12 cellular contexts compared by ENCODE assay signal in genomic region chr5:126395198-126395597, GRCh38. TPM values are rescaled to one million over a fixed set of nuclear protein-coding genes. Genes with fewer than 3 reads are reported as not detected.
DNase-seq lines count a peak whose midpoint lies in the region; ATAC-seq and TF ChIP-seq lines count a peak whose summit lies in the region.
"Had no signal": no experiment of that assay in that cellular context is flagged by ENCODE, and none has a peak within 500 bp of the region (broad histone marks: within the 10 kb centered on the region; RNA-seq: fewer than 3 reads in every experiment).

No MANE protein-coding gene starts in this region.

- H3K4me3 Mint-ChIP-seq in CD14-positive monocyte, result no peak overlapping the region
- H3K4me3 Mint-ChIP-seq: activated CD4-positive, alpha-beta memory T cell treated with anti-CD3 and anti-CD28 coated beads, Interleukin-2, amount 10 ng/mL, durations not matched to agents 7 days and 5 days had no signal

- CTCF ChIA-PET in SK-N-SH (lab: Yijun Ruan, JAX), result no interaction called here

- H3K36me3 ChIP-seq in SK-N-SH (replicated peaks in 1 of 2; ENCODE audit: control insufficient read depth in 1 of 2, insufficient read depth in 2 of 2, low read length in 1 of 2) (no peaks in the 10 kb centered on the region), left lung (no peaks in the 10 kb centered on the region)
- H3K36me3 ChIP-seq: cardiac muscle cell, MG63 had no signal

- H3K79me2 ChIP-seq in SK-N-SH (ENCODE audit: insufficient read depth), result no peaks in the 10 kb centered on the region
- H3K79me2 ChIP-seq: parathyroid adenoma had no signal

- H3K4me2 ChIP-seq in SK-N-SH, result no peak overlapping the region

- H3K27me3 Mint-ChIP-seq in CD14-positive monocyte (ENCODE audit: low read depth in 3 of 3), result peaks cover 2 to 5% (median 2%) of the 10 kb centered on the region in 3 donors

- ATAC-seq in left lung (peak; percentile 21), HG02870 (IDR thresholded peaks at IDR 0.05; ENCODE audit: unreplicated experiment) (no peak)

- WGBS in SK-N-SH (ENCODE audit: low lambda C conversion rate), result 35% methylated on average over 2 of the region's 2 CpGs

- H3K4me3 ChIP-seq in SK-N-SH (ENCODE audit: low read depth in 2 of 2, low read length in 1 of 2), result no peak overlapping the region
- no peak overlapping the region for H3K4me3 ChIP-seq in epithelial cell of esophagus (ENCODE audit: low read length)
- no peak overlapping the region for H3K4me3 ChIP-seq in left lung
- H3K4me3 ChIP-seq: cardiac muscle cell, MG63 had no signal

- POLR2A ChIA-PET in SK-N-SH (lab: Yijun Ruan, JAX), result no interaction called here

- H3K9ac ChIP-seq in SK-N-SH, result no peak overlapping the region
- H3K9ac ChIP-seq: parathyroid adenoma had no signal

- H3K27me3 ChIP-seq in SK-N-SH (ENCODE audit: insufficient read depth) (no peaks in the 10 kb centered on the region), left lung (no peaks in the 10 kb centered on the region)
- H3K27me3 ChIP-seq: cardiac muscle cell, MG63 had no signal

- no peaks in the 10 kb centered on the region for H3F3A ChIP-seq in SK-N-SH (replicated peaks; ENCODE audit: insufficient read depth)

- H3K4me1 ChIP-seq in SK-N-SH (ENCODE audit: control insufficient read depth in 1 of 2, insufficient read depth in 2 of 2, low read depth in 1 of 2, low read length in 1 of 2) (no peaks in the 10 kb centered on the region), left lung (no peaks in the 10 kb centered on the region)
- H3K4me1 ChIP-seq: parathyroid adenoma had no signal

- H3K27ac ChIP-seq in SK-N-SH (ENCODE audit: low read depth in 2 of 2, low read length in 1 of 2) (peak overlapping the region; percentile 41 to 54; a peak in 3 of 4 replicates), left lung (no peak overlapping the region)
- H3K27ac ChIP-seq: cardiac muscle cell, parathyroid adenoma had no signal

- no peaks in the 10 kb centered on the region for H4K20me1 ChIP-seq in SK-N-SH (ENCODE audit: insufficient read depth)

- TF ChIP-seq RAD21 in SK-N-SH (IDR thresholded peaks at IDR 0.05; ENCODE audit: low read length), result no peak

- no peak for TF ChIP-seq CTCF in SK-N-SH (IDR thresholded peaks at IDR 0.05)
- no peak for TF ChIP-seq CTCF in epithelial cell of esophagus (IDR thresholded peaks at IDR 0.05; ENCODE audit: insufficient read depth, low read depth, low read length, missing control alignments)
- no peak for TF ChIP-seq CTCF in left lung (IDR thresholded peaks at IDR 0.05)
- no peak for TF ChIP-seq CTCF in CD14-positive monocyte (IDR thresholded peaks at IDR 0.05)

- no peaks in the 10 kb centered on the region for H3K36me3 Mint-ChIP-seq in CD14-positive monocyte

- H3K9me2 ChIP-seq in SK-N-SH, result no peaks in the 10 kb centered on the region

- H3K4me1 Mint-ChIP-seq in CD14-positive monocyte, result no peaks in the 10 kb centered on the region
- H3K4me1 Mint-ChIP-seq: activated CD4-positive, alpha-beta memory T cell treated with anti-CD3 and anti-CD28 coated beads, Interleukin-2, amount 10 ng/mL, durations not matched to agents 7 days and 5 days had no signal

- intact Hi-C loops in left lung (cut with DNase I) (no loop called here), CD14-positive monocyte (cut with micrococcal nuclease) (no loop called here)

- H3K27ac Mint-ChIP-seq in CD14-positive monocyte, result no peak overlapping the region
- H3K27ac Mint-ChIP-seq: activated CD4-positive, alpha-beta memory T cell treated with anti-CD3 and anti-CD28 coated beads, Interleukin-2, amount 10 ng/mL, durations not matched to agents 7 days and 5 days had no signal

- H2AFZ ChIP-seq in SK-N-SH (ENCODE audit: low read depth), result no peak overlapping the region
- H2AFZ ChIP-seq: parathyroid adenoma had no signal

- H3K9me3 ChIP-seq in SK-N-SH (peaks cover 18% of the 10 kb centered on the region), left lung (peaks cover 0 to 6% of the 10 kb centered on the region in 2 donors)

- TF ChIP-seq EP300 in SK-N-SH (IDR thresholded peaks at IDR 0.05; ENCODE audit: borderline replicate concordance in 1 of 2, low read depth in 1 of 2, low read length in 1 of 2), result no peak

- peaks cover 2 to 11% (median 8%) of the 10 kb centered on the region in 7 donors for H3K9me3 Mint-ChIP-seq in CD14-positive monocyte

- DNase-seq in AG20443 (ENCODE audit: low spot score), result peak; percentile 64
- no peak for DNase-seq in SK-N-SH
- peak; percentile 83 for DNase-seq in epithelial cell of esophagus (ENCODE audit: low read depth)
- no peak for DNase-seq in left lung
- no peak for DNase-seq in germinal center (ENCODE audit: low spot score)
- no peak for DNase-seq in CD14-positive monocyte (ENCODE audit: low spot score)
- no peak for DNase-seq in cerebellum (ENCODE audit: low spot score)
- DNase-seq: activated CD4-positive, alpha-beta memory T cell treated with anti-CD3 and anti-CD28 coated beads, Interleukin-2, amount 10 ng/mL, durations not matched to agents 7 days and 5 days; MG63 had no signal

TF ChIP-seq in SK-N-SH, 30 proteins besides CTCF, POLR2A, EP300 and RAD21:
- TF ChIP-seq MAX (IDR thresholded peaks at IDR 0.05; ENCODE audit: low read depth), result no peak
- no peak for TF ChIP-seq SIN3A (IDR thresholded peaks at IDR 0.05; ENCODE audit: borderline replicate concordance, low read depth, low read length)
- TF ChIP-seq FOXJ3 (CRISPR knock-in tag; IDR thresholded peaks at IDR 0.05), result no peak
- TF ChIP-seq RCOR1 (IDR thresholded peaks at IDR 0.05; ENCODE audit: low read length), result no peak
- TF ChIP-seq JUND (IDR thresholded peaks at IDR 0.05), result no peak
- TF ChIP-seq NRF1 (IDR thresholded peaks at IDR 0.05; ENCODE audit: low read depth, low read length), result no peak
- no peak for TF ChIP-seq POLR2AphosphoS5 (IDR thresholded peaks at IDR 0.05; ENCODE audit: low read depth, low read length)
- no peak for TF ChIP-seq SMC3 (IDR thresholded peaks at IDR 0.05; ENCODE audit: low read depth, low read length)
- no peak for TF ChIP-seq TAF1 (IDR thresholded peaks at IDR 0.05; ENCODE audit: borderline replicate concordance, low read depth, low read length)
- TF ChIP-seq NFIC (IDR thresholded peaks at IDR 0.05; ENCODE audit: borderline replicate concordance), result no peak
- no peak for TF ChIP-seq CHD2 (IDR thresholded peaks at IDR 0.05; ENCODE audit: low read length, partially characterized antibody)
- no peak for TF ChIP-seq USF2 (IDR thresholded peaks at IDR 0.05; ENCODE audit: borderline replicate concordance, low read depth, low read length)
- TF ChIP-seq REST (IDR thresholded peaks at IDR 0.05; ENCODE audit: low read depth, low read length), result no peak
- TF ChIP-seq PBX3 (IDR thresholded peaks at IDR 0.05), result no peak
- no peak for TF ChIP-seq TCF12 (IDR thresholded peaks at IDR 0.05)
- TF ChIP-seq FOSL2 (IDR thresholded peaks at IDR 0.05; ENCODE audit: borderline replicate concordance, low read depth), result no peak

RNA-seq across cellular contexts. Expression of gene GRAMD2B, which starts 28.0 kb away (rescaled TPM):
- 16.0 and 20.9 TPM in 2 replicates for polyA plus RNA-seq in SK-N-SH (2012; rRNA removed)
- 17.1 and 21.0 TPM in 2 replicates for polyA plus RNA-seq in SK-N-SH (2012; cell fraction: cytosol; rRNA removed)
- polyA plus RNA-seq in SK-N-SH (2012; cell fraction: nucleus; rRNA removed), result 20.0 and 27.5 TPM in 2 replicates
- total RNA-seq in left lung, result 10 to 100 TPM; 18.1 to 19.2 TPM
- polyA plus RNA-seq in CD14-positive monocyte, result 1 to 10 TPM; 1.1 to 1.2 TPM
- total RNA-seq in cerebellum, result 8.6 TPM

Comparison
In these comparisons a context has a peak if more than half of its experiments do, and no peak if none do; other contexts are left out.
1. DNase-seq: peak in AG20443 (single experiment) and epithelial cell of esophagus (single experiment); none in SK-N-SH (single experiment), left lung (0 of 2), germinal center (single experiment), CD14-positive monocyte (single experiment) and cerebellum (single experiment).
2. H3K27ac ChIP-seq: peak in SK-N-SH (2 of 2); none in left lung (0 of 2).